ENCODE assay signal across 1 cellular context in genomic region chr3:129655326-129655725, GRCh38.
TF ChIP-seq lines count a peak whose summit lies in the region.

No MANE protein-coding gene starts in this region.

TF ChIP-seq in HepG2, 621 proteins besides CTCF, POLR2A, EP300 and RAD21 (continued from another document and continues in another):
- TF ChIP-seq ZNF768 (CRISPR knock-in tag; IDR thresholded peaks at IDR 0.05) (no peak), FUBP1 (CRISPR knock-in tag; IDR thresholded peaks at IDR 0.05; ENCODE audit: borderline replicate concordance) (no peak), ZNF546 (CRISPR knock-in tag; conservative IDR thresholded peaks at IDR 0.05) (no peak), GMEB1 (CRISPR knock-in tag; IDR thresholded peaks at IDR 0.05; ENCODE audit: borderline replicate concordance) (no peak), ZEB1 (IDR thresholded peaks at IDR 0.05; ENCODE audit: insufficient replicate concordance, low read depth) (no peak), ZSCAN22 (CRISPR knock-in tag; IDR thresholded peaks at IDR 0.05) (no peak), REPIN1 (CRISPR knock-in tag; IDR thresholded peaks at IDR 0.05; ENCODE audit: borderline replicate concordance, low read depth) (no peak), KDM3A (CRISPR knock-in tag; IDR thresholded peaks at IDR 0.05; ENCODE audit: low read depth) (no peak), IRF2 (CRISPR knock-in tag; IDR thresholded peaks at IDR 0.05) (no peak), ZFP36 (IDR thresholded peaks at IDR 0.05; ENCODE audit: borderline replicate concordance, low read depth, low read length, partially characterized antibody) (no peak), SOX6 (IDR thresholded peaks at IDR 0.05) (no peak), SOX6 (CRISPR knock-in tag; IDR thresholded peaks at IDR 0.05) (no peak), RERE (CRISPR knock-in tag; IDR thresholded peaks at IDR 0.05; ENCODE audit: low read depth) (no peak), ISX (CRISPR knock-in tag; conservative IDR thresholded peaks at IDR 0.05) (no peak), BRF2 (CRISPR knock-in tag; IDR thresholded peaks at IDR 0.05) (no peak), NPAS2 (CRISPR knock-in tag; IDR thresholded peaks at IDR 0.05; ENCODE audit: borderline replicate concordance) (no peak), ARNTL (CRISPR knock-in tag; IDR thresholded peaks at IDR 0.05) (peak; percentile 53; the same call in 1 of the 2 replicates), ZIK1 (CRISPR knock-in tag; IDR thresholded peaks at IDR 0.05; ENCODE audit: borderline replicate concordance, low read depth) (no peak), CBX5 (CRISPR knock-in tag; IDR thresholded peaks at IDR 0.05; ENCODE audit: borderline replicate concordance) (no peak; the same call in 1 of the 2 replicates), U2AF2 (IDR thresholded peaks at IDR 0.05; ENCODE audit: low read depth, low read length) (no peak), IKZF5 (CRISPR knock-in tag; IDR thresholded peaks at IDR 0.05) (0 out of 2 replicates have a peak, but pooled peaks have one; percentile 29), GABPB1 (CRISPR knock-in tag; IDR thresholded peaks at IDR 0.05) (no peak), RFXAP (CRISPR knock-in tag; IDR thresholded peaks at IDR 0.05; ENCODE audit: borderline replicate concordance) (no peak), MXI1 (IDR thresholded peaks at IDR 0.05; ENCODE audit: borderline replicate concordance, low read depth, low read length) (no peak), ONECUT2 (CRISPR knock-in tag; IDR thresholded peaks at IDR 0.05) (no peak), ZNF224 (CRISPR knock-in tag; IDR thresholded peaks at IDR 0.05) (no peak), PLSCR1 (CRISPR knock-in tag; IDR thresholded peaks at IDR 0.05; ENCODE audit: borderline replicate concordance) (no peak), ZBTB49 (CRISPR knock-in tag; IDR thresholded peaks at IDR 0.05; ENCODE audit: borderline replicate concordance) (no peak), ZNF614 (CRISPR knock-in tag; IDR thresholded peaks at IDR 0.05; ENCODE audit: borderline replicate concordance) (peak; percentile 74; the same call in 1 of the 2 replicates), ZNF235 (CRISPR knock-in tag; IDR thresholded peaks at IDR 0.05; ENCODE audit: borderline replicate concordance) (no peak), ZNF18 (CRISPR knock-in tag; IDR thresholded peaks at IDR 0.05; ENCODE audit: insufficient replicate concordance) (peak; percentile 53), MAZ (IDR thresholded peaks at IDR 0.05; ENCODE audit: borderline replicate concordance, low read depth, low read length) (no peak), MAZ (CRISPR knock-in tag; IDR thresholded peaks at IDR 0.05; ENCODE audit: low read depth) (no peak), ZNF766 (CRISPR knock-in tag; IDR thresholded peaks at IDR 0.05; ENCODE audit: borderline replicate concordance) (no peak), MLLT10 (CRISPR knock-in tag; IDR thresholded peaks at IDR 0.05) (no peak), SAP130 (CRISPR knock-in tag; IDR thresholded peaks at IDR 0.05; ENCODE audit: low read depth) (no peak; the same call in 1 of the 2 replicates), TRIM22 (IDR thresholded peaks at IDR 0.05) (no peak), HDAC1 (CRISPR knock-in tag; IDR thresholded peaks at IDR 0.05) (no peak), ATAD3A (CRISPR knock-in tag; IDR thresholded peaks at IDR 0.05) (no peak), ZNF160 (CRISPR knock-in tag; IDR thresholded peaks at IDR 0.05) (no peak), REXO4 (CRISPR knock-in tag; IDR thresholded peaks at IDR 0.05; ENCODE audit: borderline replicate concordance) (no peak), ISL2 (CRISPR knock-in tag; IDR thresholded peaks at IDR 0.05) (no peak), ZNF205 (CRISPR knock-in tag; IDR thresholded peaks at IDR 0.05) (peak; percentile 98), ZBTB8A (CRISPR knock-in tag; IDR thresholded peaks at IDR 0.05; ENCODE audit: borderline replicate concordance, low read depth) (no peak)
